Comparison of ENCODE assay signal across 23 cellular contexts in the genomic region with DNA sequence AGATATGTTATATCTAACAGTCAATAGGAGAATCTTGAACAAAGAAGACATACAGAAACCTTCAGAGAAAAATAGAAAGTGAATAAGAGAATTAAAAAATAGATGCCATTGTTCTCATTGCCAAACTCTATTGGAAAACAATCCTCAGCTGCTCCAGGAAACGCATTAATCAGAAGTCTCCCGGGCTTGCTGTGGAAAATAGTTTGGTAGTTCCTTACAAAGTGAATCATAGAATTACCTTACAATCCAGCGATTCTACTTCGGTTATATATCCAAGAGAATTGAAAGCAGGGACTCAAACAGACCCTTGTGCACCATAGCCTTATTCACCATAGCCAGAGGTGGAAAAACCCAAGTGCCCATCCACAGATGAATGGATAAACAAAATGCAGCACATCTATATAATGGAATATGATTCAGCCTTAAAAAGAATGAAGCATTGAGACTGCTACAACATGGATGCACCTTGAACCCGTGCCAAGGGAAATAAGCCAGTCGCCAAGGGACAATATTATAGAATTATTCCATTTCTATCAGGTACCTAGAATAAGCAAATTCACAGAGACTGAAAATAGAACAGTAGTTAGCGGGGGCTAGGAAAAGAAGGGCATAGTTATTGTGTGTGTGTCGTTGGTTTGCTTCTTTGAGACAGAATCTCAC. TPM values are rescaled to one million over a fixed set of nuclear protein-coding genes. Genes with fewer than 3 reads are reported as not detected.
DNase-seq lines count a peak whose midpoint lies in the region; ATAC-seq and TF ChIP-seq lines count a peak whose summit lies in the region.
"Had no signal": no experiment of that assay in that cellular context is flagged by ENCODE, and none has a peak within 500 bp of the region (broad histone marks: within the 10 kb centered on the region; RNA-seq: fewer than 3 reads in every experiment).

No MANE protein-coding gene starts in this region.

- H3K4me1 ChIP-seq in HUES48 (ENCODE audit: control insufficient read depth, insufficient read depth, low read length) (peaks cover 32% of the 10 kb centered on the region), suprapubic skin (peaks cover 17% of the 10 kb centered on the region)
- H3K4me1 ChIP-seq: Caco-2, thyroid gland had no signal

- H3K9ac ChIP-seq in HUES48 (ENCODE audit: low read depth, low read length): no peak overlapping the region

- H3K27ac ChIP-seq in HUES48 (ENCODE audit: low read depth, low read length) (peak overlapping the region; percentile 36), suprapubic skin (peak overlapping the region; percentile 54)
- H3K27ac ChIP-seq: neutrophil, thyroid gland, WERI-Rb-1 had no signal

- 65% methylated on average over 8 of the region's 8 CpGs for WGBS in suprapubic skin

- no peak for TF ChIP-seq CTCF in brain (conservative IDR thresholded peaks at IDR 0.05)
- no peak for TF ChIP-seq CTCF in fibroblast of the aortic adventitia (IDR thresholded peaks at IDR 0.05; ENCODE audit: insufficient read depth, low read length)
- TF ChIP-seq CTCF in suprapubic skin (IDR thresholded peaks at IDR 0.05): no peak

- peaks cover 38% of the 10 kb centered on the region for H3K4me1 Mint-ChIP-seq in brain
- peaks cover 5% of the 10 kb centered on the region for H3K4me1 Mint-ChIP-seq in activated T-helper 17 cell treated with anti-CD3 and anti-CD28 coated beads, Interleukin-2, amount 50 U/mL, for 72 hours

- H3K4me3 Mint-ChIP-seq in brain: no peak overlapping the region
- no peak overlapping the region for H3K4me3 Mint-ChIP-seq in activated T-helper 17 cell treated with anti-CD3 and anti-CD28 coated beads, Interleukin-2, amount 50 U/mL, for 72 hours
- H3K4me3 Mint-ChIP-seq: T-helper 1 cell treated with Interleukin-12 subunit alpha and Interleukin-12 subunit beta and Interleukin-4 antibody, amounts not matched to agents 30 μg/mL and 1 μg/mL, for 36 hours had no signal

- H3K27ac Mint-ChIP-seq in brain: peak overlapping the region in 3 of 5 experiments; percentile 52 to 68 (median 67)
- no peak overlapping the region for H3K27ac Mint-ChIP-seq in activated T-helper 17 cell treated with anti-CD3 and anti-CD28 coated beads, Interleukin-2, amount 50 U/mL, for 72 hours
- H3K27ac Mint-ChIP-seq: T-helper 1 cell treated with Interleukin-12 subunit alpha and Interleukin-12 subunit beta and Interleukin-4 antibody, amounts not matched to agents 30 μg/mL and 1 μg/mL, for 36 hours had no signal

- H3K9me3 ChIP-seq in HUES48 (ENCODE audit: control insufficient read depth, insufficient read depth, low read length) (no peaks in the 10 kb centered on the region), suprapubic skin (no peaks in the 10 kb centered on the region)
- H3K9me3 ChIP-seq: Caco-2, neutrophil, thyroid gland had no signal

- H3K36me3 ChIP-seq in HUES48 (ENCODE audit: control insufficient read depth, insufficient read depth, low read length) (no peaks in the 10 kb centered on the region), suprapubic skin (no peaks in the 10 kb centered on the region)
- H3K36me3 ChIP-seq: neutrophil, thyroid gland, WERI-Rb-1 had no signal

- no peak for ATAC-seq in HG02870 (IDR thresholded peaks at IDR 0.05; ENCODE audit: unreplicated experiment)
- ATAC-seq in activated T-helper 17 cell treated with anti-CD3 and anti-CD28 coated beads, Interleukin-2, amount 50 U/mL, for 72 hours (replicated peaks): no peak
- ATAC-seq in HG03097 (IDR thresholded peaks at IDR 0.05; ENCODE audit: low FRiP score, unreplicated experiment): no peak
- ATAC-seq: left lobe of liver had no signal

- H3K36me3 Mint-ChIP-seq in brain: no peaks in the 10 kb centered on the region
- no peaks in the 10 kb centered on the region for H3K36me3 Mint-ChIP-seq in activated T-helper 17 cell treated with anti-CD3 and anti-CD28 coated beads, Interleukin-2, amount 50 U/mL, for 72 hours (ENCODE audit: low read depth)

- TF ChIP-seq EP300 in suprapubic skin (IDR thresholded peaks at IDR 0.05): no peak

- no peak for TF ChIP-seq POLR2A in suprapubic skin (IDR thresholded peaks at IDR 0.05)

- H3K4me3 ChIP-seq in HUES48 (ENCODE audit: low read depth, low read length) (no peak overlapping the region), fibroblast of the aortic adventitia (ENCODE audit: low read depth, low read length) (no peak overlapping the region), suprapubic skin (no peak overlapping the region)
- H3K4me3 ChIP-seq: thyroid gland had no signal

- no peaks in the 10 kb centered on the region for H3K27me3 Mint-ChIP-seq in brain
- no peaks in the 10 kb centered on the region for H3K27me3 Mint-ChIP-seq in activated T-helper 17 cell treated with anti-CD3 and anti-CD28 coated beads, Interleukin-2, amount 50 U/mL, for 72 hours

- peaks cover 0 to 5% (median 0%) of the 10 kb centered on the region in 5 experiments for H3K9me3 Mint-ChIP-seq in brain
- no peaks in the 10 kb centered on the region for H3K9me3 Mint-ChIP-seq in activated T-helper 17 cell treated with anti-CD3 and anti-CD28 coated beads, Interleukin-2, amount 50 U/mL, for 72 hours
- H3K9me3 Mint-ChIP-seq: T-helper 1 cell treated with Interleukin-12 subunit alpha and Interleukin-12 subunit beta and Interleukin-4 antibody, amounts not matched to agents 30 μg/mL and 1 μg/mL, for 36 hours had no signal

- DNase-seq in fibroblast of the aortic adventitia (ENCODE audit: low read depth) (peak; percentile 74), suprapubic skin (ENCODE audit: low spot score in 2 of 2) (no peak)
- DNase-seq: activated CD4-positive, alpha-beta T cell treated with anti-CD3 and anti-CD28 coated beads, Interleukin-2, amount 50 U/mL, for 48 hours; activated T-cell treated with anti-CD3 and anti-CD28 coated beads for 4 hours; AML-193; amygdala; Caco-2; Kasumi-1; NCI-H1105; NCI-H510A treated with DMSO at 0.1 percent for 48 hours; retina; Right ventricle myocardium superior; thyroid gland; WERI-Rb-1 had no signal

- H3K27me3 ChIP-seq in HUES48 (ENCODE audit: control insufficient read depth, insufficient read depth, low read length) (no peaks in the 10 kb centered on the region), suprapubic skin (no peaks in the 10 kb centered on the region)
- H3K27me3 ChIP-seq: thyroid gland had no signal

RNA-seq across cellular contexts. Expression of a gene that starts 21.9 kb away (rescaled TPM):
- polyA plus RNA-seq in brain (ENCODE audit: insufficient read depth, low read depth, low replicate concordance): 0.44 TPM
- total RNA-seq in fibroblast of the aortic adventitia (ENCODE audit: low replicate concordance) (not detected in 2 replicates), suprapubic skin (not detected)
- total RNA-seq in activated T-helper 17 cell treated with anti-CD3 and anti-CD28 coated beads, Interleukin-2, amount 50 U/mL, for 72 hours: under 1 TPM in 1 of 2 donors, not detected in 1; 0.13 TPM
- total RNA-seq: Caco-2, left lobe of liver, mucosa of gallbladder, Right ventricle myocardium superior, thyroid gland had no signal
